In genomic region chr5:102755691-102756371, GRCh38 we compare ENCODE assay signal across 8 cellular contexts. TPM values are rescaled to one million over a fixed set of nuclear protein-coding genes. Genes with fewer than 3 reads are reported as not detected.
DNase-seq lines count a peak whose midpoint lies in the region; ATAC-seq, FAIRE-seq and TF ChIP-seq lines count a peak whose summit lies in the region.

No MANE protein-coding gene starts in this region.

- TF ChIP-seq CTCF in activated B cell treated with CpG ODN at 0.5 μM for 24 hours (IDR thresholded peaks at IDR 0.05) (no peak), chondrocyte (IDR thresholded peaks at IDR 0.05) (no peak), HepG2 (CRISPR knock-in tag; IDR thresholded peaks at IDR 0.05) (no peak)

- in situ Hi-C loops in HepG2 (cut with HindIII; ENCODE audit: extremely low pct_ligation_motif_present, low pct_unique_long_range_greater_than_20kb): no loop called here

- H3K4me3 Mint-ChIP-seq in activated B cell treated with CpG ODN at 0.5 μM for 24 hours (peak overlapping the region; percentile 91), chondrocyte (ENCODE audit: unreplicated experiment) (peak overlapping the region; percentile 96)

- H3K27me3 ChIP-seq in HepG2 (ENCODE audit: control insufficient read depth in 1 of 2, insufficient read depth in 2 of 2, low read length in 2 of 2): peaks cover 1 to 16% of the 10 kb centered on the region in 2 experiments; a peak in 4 of 5 replicates

- no peaks in the 10 kb centered on the region for H3K9me3 ChIP-seq in HepG2 (ENCODE audit: low read length)

- TF ChIP-seq POLR2A in HepG2 (IDR thresholded peaks at IDR 0.05; ENCODE audit: insufficient read depth in 1 of 2, low read depth in 2 of 2, low read length in 2 of 2): 0 out of 4 replicates have a peak, but pooled peaks of 1 of the 2 experiments have one; percentile 18

- peaks cover 2% of the 10 kb centered on the region for H3K79me2 ChIP-seq in HepG2 (ENCODE audit: insufficient read depth, low read length)

- peak overlapping the region; percentile 85 to 88 (median 87) for H3K4me3 ChIP-seq in HepG2 (replicated peaks in 1 of 3; ENCODE audit: insufficient read depth in 1 of 3, low read depth in 2 of 3, low read length in 3 of 3)

- H3K27ac Mint-ChIP-seq in activated B cell treated with CpG ODN at 0.5 μM for 24 hours: peak overlapping the region; percentile 85
- H3K27ac Mint-ChIP-seq in chondrocyte (ENCODE audit: unreplicated experiment): peak overlapping the region; percentile 94

- H3K36me3 ChIP-seq in HepG2 (replicated peaks in 1 of 2; ENCODE audit: control insufficient read depth in 1 of 2, insufficient read depth in 2 of 2, low read length in 2 of 2): no peaks in the 10 kb centered on the region

- H3K27ac ChIP-seq in HepG2 (ENCODE audit: extremely low read length, insufficient read depth, low read length): peak overlapping the region; percentile 40

- H3K4me1 ChIP-seq in HepG2 (ENCODE audit: insufficient read depth, low read length): peaks cover 26% of the 10 kb centered on the region

- no peaks in the 10 kb centered on the region for H4K20me1 ChIP-seq in HepG2 (ENCODE audit: insufficient read depth, low read length)

- H2AFZ ChIP-seq in HepG2 (ENCODE audit: low read length): peak overlapping the region; percentile 68

- no peak for TF ChIP-seq RAD21 in HepG2 (CRISPR knock-in tag; IDR thresholded peaks at IDR 0.05)

- H3K9me3 Mint-ChIP-seq in activated B cell treated with CpG ODN at 0.5 μM for 24 hours (no peaks in the 10 kb centered on the region), chondrocyte (ENCODE audit: low read depth) (no peaks in the 10 kb centered on the region)

- peak overlapping the region; percentile 95 for H3K4me2 ChIP-seq in HepG2 (ENCODE audit: low read depth, low read length)

- intact Hi-C loops in activated B cell treated with CpG ODN at 0.5 μM for 24 hours (cut with micrococcal nuclease): loop anchor here (1.0 to 5.0 kb wide), 5 partner anchors 7 to 1854 kb away; partner anchors contain the start of genes GIN1, MACIR, PPIP5K2 and ST8SIA4
- intact Hi-C loops in HepG2 (cut with micrococcal nuclease; ENCODE audit: unreplicated experiment): loop anchor here (10.0 kb wide), 1 partner anchor 359 kb away; no protein-coding TSS in a partner anchor

- ATAC-seq in GM18517 (IDR thresholded peaks at IDR 0.05; ENCODE audit: unreplicated experiment) (peak; percentile 86), HG03039 (IDR thresholded peaks at IDR 0.05; ENCODE audit: unreplicated experiment) (peak; percentile 56), activated B cell treated with CpG ODN at 0.5 μM for 24 hours (ENCODE audit: low read depth) (peak; percentile 87), HepG2 (peak; percentile 70)

- peak; percentile 18 for FAIRE-seq in HepG2 (lab: Jason Lieb, UNC)

- TSS peak; percentile 86 for BruUV-seq in HepG2 (replicated peaks; lab: Mats Ljungman, UMichigan)

- DNase-seq in 8988T: peak; percentile 64
- DNase-seq in NCI-H2171 treated with DMSO at 0.1 percent for 48 hours (lab: John Stamatoyannopoulos, UW): peak; percentile 71
- DNase-seq in activated B cell treated with CpG ODN at 0.5 μM for 24 hours: peak; percentile 50
- DNase-seq in chondrocyte (ENCODE audit: low spot score): no peak
- peak; percentile 76 for DNase-seq in HepG2 (ENCODE audit: low spot score)
- DNase-seq in stimulated activated CD4-positive, alpha-beta T cell treated with anti-CD3 and anti-CD28 coated beads, Interleukin-4, amount 100 ng/mL, for 1 hour: peak; percentile 70

- POLR2A ChIA-PET in activated B cell treated with CpG ODN at 0.5 μM for 24 hours (lab: Charles Lee): interaction anchor here (0.6 to 1.8 kb wide), 4 partner anchors 303 to 1855 kb away, joined by 3 to 8 read pairs (median 4); partner anchors contain the start of genes GIN1, MACIR and PPIP5K2
- POLR2A ChIA-PET in HepG2 (lab: Yijun Ruan, JAX): interaction anchor here (2.3 kb wide), 1 partner anchor 364 kb away, joined by 15 read pairs; the partner anchor contains the start of genes GIN1 and PPIP5K2

- TF ChIP-seq EP300 in HepG2 (IDR thresholded peaks at IDR 0.05; ENCODE audit: low read depth in 2 of 2, low read length in 2 of 2) (no peak), HepG2 (CRISPR knock-in tag; IDR thresholded peaks at IDR 0.05; ENCODE audit: borderline replicate concordance) (no peak)

- WGBS in HepG2 (ENCODE audit: low lambda C conversion rate): 2% methylated on average over 22 of the region's 29 CpGs

- peaks cover 27% of the 10 kb centered on the region for H3K4me1 Mint-ChIP-seq in activated B cell treated with CpG ODN at 0.5 μM for 24 hours
- H3K4me1 Mint-ChIP-seq in chondrocyte (ENCODE audit: low read depth): peaks cover 45% of the 10 kb centered on the region

- CTCF ChIA-PET in activated B cell treated with CpG ODN at 0.5 μM for 24 hours (lab: Charles Lee) (interaction anchor here (1.1 to 1.3 kb wide), 2 partner anchors 9 to 25 kb away, joined by 3 to 5 read pairs; no protein-coding TSS in a partner anchor), HepG2 (lab: Yijun Ruan, JAX; ENCODE audit: low intra/inter-chr PET ratio, low total read pairs) (no interaction called here)

- peaks cover 15% of the 10 kb centered on the region for H3K27me3 Mint-ChIP-seq in activated B cell treated with CpG ODN at 0.5 μM for 24 hours
- H3K27me3 Mint-ChIP-seq in chondrocyte (ENCODE audit: low read depth): no peaks in the 10 kb centered on the region

- H3K9ac ChIP-seq in HepG2 (ENCODE audit: insufficient read depth, low read depth, low read length): peak overlapping the region; percentile 71

- H3K36me3 Mint-ChIP-seq in activated B cell treated with CpG ODN at 0.5 μM for 24 hours (ENCODE audit: low read depth) (peaks cover 2% of the 10 kb centered on the region), chondrocyte (ENCODE audit: low read depth) (no peaks in the 10 kb centered on the region)

TF ChIP-seq in HepG2, 621 proteins besides CTCF, POLR2A, EP300 and RAD21 (continues in another document):
- TF ChIP-seq ZGPAT (CRISPR knock-in tag; IDR thresholded peaks at IDR 0.05): peak; percentile 26; the same call in 1 of the 2 replicates
- 0 out of 2 replicates have a peak, but pooled peaks have one; percentile 23 for TF ChIP-seq SMYD3 (CRISPR knock-in tag; IDR thresholded peaks at IDR 0.05)
- TF ChIP-seq MED13 (CRISPR knock-in tag; IDR thresholded peaks at IDR 0.05): 0 out of 2 replicates have a peak, but pooled peaks have one; percentile 36
- 0 out of 2 replicates have a peak, but pooled peaks have one; percentile 45 for TF ChIP-seq TARDBP (CRISPR knock-in tag; IDR thresholded peaks at IDR 0.05)
- 0 out of 2 replicates have a peak, but pooled peaks have one; percentile 55 for TF ChIP-seq BRCA1 (CRISPR knock-in tag; IDR thresholded peaks at IDR 0.05)
- peak; percentile 70; the same call in 1 of the 2 replicates for TF ChIP-seq JUND (CRISPR knock-in tag; IDR thresholded peaks at IDR 0.05)
- no peak for TF ChIP-seq NFATC3 (CRISPR knock-in tag; IDR thresholded peaks at IDR 0.05)
- TF ChIP-seq ZFP36 (IDR thresholded peaks at IDR 0.05; ENCODE audit: borderline replicate concordance, low read depth, low read length, partially characterized antibody): no peak
- peak; percentile 58 for TF ChIP-seq HDAC1 (CRISPR knock-in tag; IDR thresholded peaks at IDR 0.05)

RNA-seq across cellular contexts. Expression of gene PAM, which starts 0.7 kb away (rescaled TPM):
- total RNA-seq in activated B cell treated with CpG ODN at 0.5 μM for 24 hours (14.8 and 19.0 TPM in 2 replicates), chondrocyte (277 to 341 TPM (median 293 TPM) in 3 replicates), HepG2 (2016; rRNA removed; fragmentation: Illumina TruSeq; extraction: Trizol) (14.5 and 20.2 TPM in 2 replicates)
- 2.9 and 4.1 TPM in 2 replicates for total RNA-seq in HepG2 (2016; cell fraction: cytosol; rRNA removed; fragmentation: Illumina TruSeq; extraction: Trizol; ENCODE audit: low read depth)
- total RNA-seq in HepG2 (2016; cell fraction: insoluble cytoplasmic fraction; rRNA removed; fragmentation: Illumina TruSeq; extraction: Trizol): 15.9 and 21.2 TPM in 2 replicates
- 11.0 and 12.0 TPM in 2 replicates for total RNA-seq in HepG2 (2016; cell fraction: membrane; rRNA removed; fragmentation: Illumina TruSeq; extraction: Trizol)
- 26.2 and 31.9 TPM in 2 replicates for total RNA-seq in HepG2 (2016; cell fraction: nucleus; rRNA removed; fragmentation: Illumina TruSeq; extraction: Trizol)
- polyA plus RNA-seq in HepG2 (2011; rRNA removed): 65.9 and 79.1 TPM in 2 replicates
- 32.9 and 50.9 TPM in 2 replicates for polyA plus RNA-seq in HepG2 (2011; cell fraction: cytosol; rRNA removed)
- 21.8 and 24.3 TPM in 2 replicates for polyA plus RNA-seq in HepG2 (2011; cell fraction: nucleus; rRNA removed)
- 45.1 and 59.9 TPM in 2 replicates for polyA plus RNA-seq in HepG2 (2012)
- polyA plus RNA-seq in HepG2 (2016; cell fraction: cytosol; fragmentation: Illumina TruSeq; extraction: Trizol; ENCODE audit: low read depth): 2.9 TPM in 2 replicates
- polyA plus RNA-seq in HepG2 (2016; cell fraction: insoluble cytoplasmic fraction; fragmentation: Illumina TruSeq; extraction: Trizol; ENCODE audit: low read depth): 13.7 and 15.8 TPM in 2 replicates
- polyA plus RNA-seq in HepG2 (2016; cell fraction: membrane; fragmentation: Illumina TruSeq; extraction: Trizol; ENCODE audit: low read depth): 7.8 and 9.1 TPM in 2 replicates
- 28.2 and 31.3 TPM in 2 replicates for polyA plus RNA-seq in HepG2 (2016; cell fraction: nucleus; fragmentation: Illumina TruSeq; extraction: Trizol; ENCODE audit: insufficient read depth, low read depth)
- 90.8 and 98.2 TPM in 2 replicates for polyA minus RNA-seq in HepG2 (2011; rRNA and poly(A)+ RNA removed; ENCODE audit: low replicate concordance)
- 38.8 and 52.7 TPM in 2 replicates for polyA minus RNA-seq in HepG2 (2011; cell fraction: cytosol; rRNA and poly(A)+ RNA removed)
- polyA minus RNA-seq in HepG2 (2011; cell fraction: nucleus; rRNA and poly(A)+ RNA removed): 80.4 and 84.7 TPM in 2 replicates
